In genomic region chr2:98247383-98247782, GRCh38 we compare ENCODE assay signal across 23 cellular contexts.
"Had no signal": no experiment of that assay in that cellular context is flagged by ENCODE, and none has a peak within 500 bp of the region (broad histone marks: within the 10 kb centered on the region; RNA-seq: fewer than 3 reads in every experiment).

No MANE protein-coding gene starts in this region.

- DNase-seq: dermis blood vessel endothelial cell; dorsolateral prefrontal cortex; effector CD4-positive, alpha-beta T cell; effector memory CD4-positive, alpha-beta T cell; erythroblast; esophagus squamous epithelium; foreskin fibroblast; foreskin melanocyte; gastrocnemius medialis; glutamatergic neuron; head of caudate nucleus; heart right ventricle; hippocampal formation; left cardiac atrium; left lung; left ventricle myocardium superior; lower lobe of right lung; mesenchymal stem cell; mucosa of descending colon; naive B cell had no signal

- FAIRE-seq: colon, islet of Langerhans, keratinocyte had no signal
